ENCODE assay signal across 22 cellular contexts in genomic region chr22:46595545-46595944, GRCh38. TPM values are rescaled to one million over a fixed set of nuclear protein-coding genes. Genes with fewer than 3 reads are reported as not detected.
DNase-seq lines count a peak whose midpoint lies in the region; ATAC-seq and TF ChIP-seq lines count a peak whose summit lies in the region.
"Had no signal": no experiment of that assay in that cellular context is flagged by ENCODE, and none has a peak within 500 bp of the region (broad histone marks: within the 10 kb centered on the region; RNA-seq: fewer than 3 reads in every experiment).

No MANE protein-coding gene starts in this region.

- no peaks in the 10 kb centered on the region for H3K36me3 Mint-ChIP-seq in activated CD8-positive, alpha-beta memory T cell treated with anti-CD3 and anti-CD28 coated beads, Interleukin-2, amount 10 ng/mL, durations not matched to agents 7 days and 5 days
- H3K36me3 Mint-ChIP-seq: activated naive CD4-positive, alpha-beta T cell treated with anti-CD3 and anti-CD28 coated beads, Interleukin-2, amount 10 ng/mL, durations not matched to agents 7 days and 5 days had no signal

- TF ChIP-seq POLR2A in sigmoid colon (IDR thresholded peaks at IDR 0.05) (no peak), vagina (IDR thresholded peaks at IDR 0.05) (no peak)

- H3K27me3 Mint-ChIP-seq in activated CD8-positive, alpha-beta memory T cell treated with anti-CD3 and anti-CD28 coated beads, Interleukin-2, amount 10 ng/mL, durations not matched to agents 7 days and 5 days: peaks cover 2% of the 10 kb centered on the region
- H3K27me3 Mint-ChIP-seq: activated B cell treated with CpG ODN at 0.5 μM for 24 hours had no signal

- no peaks in the 10 kb centered on the region for H3K27me3 ChIP-seq in heart right ventricle
- H3K27me3 ChIP-seq in left ventricle myocardium inferior (ENCODE audit: low read depth): no peaks in the 10 kb centered on the region
- no peaks in the 10 kb centered on the region for H3K27me3 ChIP-seq in sigmoid colon
- no peaks in the 10 kb centered on the region for H3K27me3 ChIP-seq in vagina
- no peaks in the 10 kb centered on the region for H3K27me3 ChIP-seq in A673 (replicated peaks; ENCODE audit: insufficient read depth, low read depth, low read length, poor library complexity)
- H3K27me3 ChIP-seq: esophagus muscularis mucosa, SJCRH30 had no signal

- H3K4me1 ChIP-seq in heart right ventricle: peaks cover 18 to 83% (median 72%) of the 10 kb centered on the region in 9 donors
- peaks cover 94% of the 10 kb centered on the region for H3K4me1 ChIP-seq in left ventricle myocardium inferior
- peaks cover 0 to 6% (median 2%) of the 10 kb centered on the region in 4 donors for H3K4me1 ChIP-seq in sigmoid colon
- H3K4me1 ChIP-seq in vagina: peaks cover 53% of the 10 kb centered on the region
- H3K4me1 ChIP-seq in A673 (ENCODE audit: insufficient read depth, low read length, poor library complexity, severe bottlenecking): no peaks in the 10 kb centered on the region
- H3K4me1 ChIP-seq: SJCRH30 had no signal

- H3K4me3 ChIP-seq in heart right ventricle (no peak overlapping the region), left ventricle myocardium inferior (no peak overlapping the region), sigmoid colon (no peak overlapping the region), vagina (no peak overlapping the region), A673 (ENCODE audit: low read depth, low read length, poor library complexity, severe bottlenecking) (no peak overlapping the region)
- H3K4me3 ChIP-seq: coronary artery, esophagus muscularis mucosa, GM23338, lung, SJCRH30 had no signal

- 78 to 87% methylated on average over 8 of the region's 8 CpGs for WGBS in heart right ventricle, 2 donors
- 88 to 89% methylated on average over 8 of the region's 8 CpGs for WGBS in sigmoid colon, 2 donors

- no TSS peak for BruUV-seq in A673 (replicated peaks; lab: Mats Ljungman, UMichigan)

- peak overlapping the region in 8 of 10 donors; percentile 30 to 88 (median 69) for H3K27ac ChIP-seq in heart right ventricle
- peak overlapping the region; percentile 94 for H3K27ac ChIP-seq in left ventricle myocardium inferior (replicated peaks)
- H3K27ac ChIP-seq in sigmoid colon: no peak overlapping the region
- H3K27ac ChIP-seq in vagina: peak overlapping the region; percentile 53
- no peak overlapping the region for H3K27ac ChIP-seq in A673 (ENCODE audit: low read depth, low read length, poor library complexity, severe bottlenecking)
- H3K27ac ChIP-seq: SJCRH30 had no signal

- DNase-seq in heart right ventricle: no peak
- no peak for DNase-seq in left cardiac atrium
- DNase-seq in left ventricle myocardium inferior: no peak
- peak; percentile 61 for DNase-seq in sigmoid colon
- no peak for DNase-seq in vagina (ENCODE audit: extremely low spot score in 2 of 2)
- DNase-seq in activated effector memory CD4-positive, alpha-beta T cell treated with Interleukin-2 at 50 U/mL for 16 hours: no peak
- DNase-seq in A673 (ENCODE audit: low spot score): no peak
- DNase-seq in activated CD8-positive, alpha-beta memory T cell treated with anti-CD3 and anti-CD28 coated beads, Interleukin-2, amount 10 ng/mL, durations not matched to agents 7 days and 5 days: no peak
- DNase-seq: activated B cell treated with CpG ODN at 0.5 μM for 24 hours; activated naive CD4-positive, alpha-beta T cell treated with anti-CD3 and anti-CD28 coated beads, Interleukin-2, amount 10 ng/mL, durations not matched to agents 7 days and 5 days; endodermal cell; foreskin melanocyte; NCI-H1092; NCI-H187; NCI-H526; SJCRH30; stimulated activated naive CD4-positive, alpha-beta T cell treated with Interleukin-2 at 50 U/mL for 16 hours had no signal

- no peaks in the 10 kb centered on the region for H3K9me3 Mint-ChIP-seq in activated CD8-positive, alpha-beta memory T cell treated with anti-CD3 and anti-CD28 coated beads, Interleukin-2, amount 10 ng/mL, durations not matched to agents 7 days and 5 days (ENCODE audit: low read depth)
- H3K9me3 Mint-ChIP-seq: activated B cell treated with CpG ODN at 0.5 μM for 24 hours; activated naive CD4-positive, alpha-beta T cell treated with anti-CD3 and anti-CD28 coated beads, Interleukin-2, amount 10 ng/mL, durations not matched to agents 7 days and 5 days; endodermal cell; GM23338; neural crest cell had no signal

- intact Hi-C loops in heart right ventricle (cut with DNase I) (no loop called here), left cardiac atrium (cut with DNase I) (no loop called here), left ventricle myocardium inferior (cut with micrococcal nuclease) (no loop called here), sigmoid colon (cut with DNase I) (no loop called here), vagina (cut with DNase I) (no loop called here), A673 (cut with micrococcal nuclease; ENCODE audit: unreplicated experiment) (no loop called here)

- CTCF ChIA-PET in A673 (lab: Charles Lee): no interaction called here
- CTCF ChIA-PET in activated CD8-positive, alpha-beta memory T cell treated with anti-CD3 and anti-CD28 coated beads, Interleukin-2, amount 10 ng/mL, durations not matched to agents 7 days and 5 days (lab: Charles Lee): no interaction called here

- no peak for TF ChIP-seq EP300 in sigmoid colon (IDR thresholded peaks at IDR 0.05)

- no peaks in the 10 kb centered on the region for H3K36me3 ChIP-seq in heart right ventricle
- H3K36me3 ChIP-seq in left ventricle myocardium inferior: no peaks in the 10 kb centered on the region
- no peaks in the 10 kb centered on the region for H3K36me3 ChIP-seq in sigmoid colon
- H3K36me3 ChIP-seq in vagina: no peaks in the 10 kb centered on the region
- H3K36me3 ChIP-seq in A673 (ENCODE audit: insufficient read depth, low read length, poor library complexity, severe bottlenecking): no peaks in the 10 kb centered on the region
- H3K36me3 ChIP-seq: esophagus muscularis mucosa, SJCRH30 had no signal

- TF ChIP-seq CTCF in heart right ventricle (IDR thresholded peaks at IDR 0.05) (no peak), left ventricle myocardium inferior (IDR thresholded peaks at IDR 0.05; ENCODE audit: borderline replicate concordance) (no peak), sigmoid colon (IDR thresholded peaks at IDR 0.05) (no peak), vagina (IDR thresholded peaks at IDR 0.05) (no peak), A673 (conservative IDR thresholded peaks at IDR 0.05; ENCODE audit: low read depth, low read length) (no peak)

- H3K9me3 ChIP-seq in heart right ventricle (no peaks in the 10 kb centered on the region), left ventricle myocardium inferior (replicated peaks) (no peaks in the 10 kb centered on the region), sigmoid colon (no peaks in the 10 kb centered on the region), vagina (no peaks in the 10 kb centered on the region), A673 (ENCODE audit: low read depth, low read length, poor library complexity, severe bottlenecking) (no peaks in the 10 kb centered on the region)
- H3K9me3 ChIP-seq: esophagus muscularis mucosa, SJCRH30 had no signal

- H3K27ac Mint-ChIP-seq in activated CD8-positive, alpha-beta memory T cell treated with anti-CD3 and anti-CD28 coated beads, Interleukin-2, amount 10 ng/mL, durations not matched to agents 7 days and 5 days: no peak overlapping the region
- H3K27ac Mint-ChIP-seq: activated B cell treated with CpG ODN at 0.5 μM for 24 hours; activated naive CD4-positive, alpha-beta T cell treated with anti-CD3 and anti-CD28 coated beads, Interleukin-2, amount 10 ng/mL, durations not matched to agents 7 days and 5 days; endodermal cell; GM23338 had no signal

- ATAC-seq in heart right ventricle: peak in 3 of 8 donors; percentile 1 to 28 (median 5)
- ATAC-seq in left cardiac atrium: no peak
- no peak for ATAC-seq in activated CD8-positive, alpha-beta memory T cell treated with anti-CD3 and anti-CD28 coated beads, Interleukin-2, amount 10 ng/mL, durations not matched to agents 7 days and 5 days
- ATAC-seq: GM23338 had no signal

- POLR2A ChIA-PET in A673 (lab: Charles Lee; ENCODE audit: low non-redundant PET): no interaction called here

- peaks cover 26% of the 10 kb centered on the region for H3K4me1 Mint-ChIP-seq in activated CD8-positive, alpha-beta memory T cell treated with anti-CD3 and anti-CD28 coated beads, Interleukin-2, amount 10 ng/mL, durations not matched to agents 7 days and 5 days

- H3K4me3 Mint-ChIP-seq in activated CD8-positive, alpha-beta memory T cell treated with anti-CD3 and anti-CD28 coated beads, Interleukin-2, amount 10 ng/mL, durations not matched to agents 7 days and 5 days: no peak overlapping the region
- H3K4me3 Mint-ChIP-seq: activated B cell treated with CpG ODN at 0.5 μM for 24 hours; activated naive CD4-positive, alpha-beta T cell treated with anti-CD3 and anti-CD28 coated beads, Interleukin-2, amount 10 ng/mL, durations not matched to agents 7 days and 5 days; endodermal cell; GM23338; neural crest cell had no signal

RNA-seq across cellular contexts. Expression of gene GRAMD4, which starts 24.6 kb away (rescaled TPM):
- total RNA-seq in heart right ventricle: 100 to 1,000 TPM in 3 of 10 donors, 10 to 100 TPM in 7; 53.9 to 143 (median 71.0) TPM
- 10 to 100 TPM; 29.3 to 33.3 TPM for polyA plus RNA-seq in heart right ventricle
- 10 to 100 TPM; 58.5 to 95.4 TPM for total RNA-seq in left cardiac atrium
- total RNA-seq in left ventricle myocardium inferior: 77.6 TPM
- 10 to 100 TPM; 11.6 to 46.2 (median 18.4) TPM for total RNA-seq in sigmoid colon
- 10 to 100 TPM; 22.8 to 57.2 (median 28.9) TPM for polyA plus RNA-seq in sigmoid colon
- total RNA-seq in vagina: 28.7 TPM
- 18.4 and 21.3 TPM in 2 replicates for total RNA-seq in A673 (2021)
- total RNA-seq in activated CD8-positive, alpha-beta memory T cell treated with anti-CD3 and anti-CD28 coated beads, Interleukin-2, amount 10 ng/mL, durations not matched to agents 7 days and 5 days: 10 to 100 TPM; 35.4 to 44.6 TPM

RNA-seq across cellular contexts. Expression of gene CELSR1, which starts 58.1 kb away (rescaled TPM):
- total RNA-seq in heart right ventricle: 10 to 100 TPM in 7 of 10 donors, 1 to 10 TPM in 3; 5.5 to 16.7 (median 11.8) TPM
- polyA plus RNA-seq in heart right ventricle: 1 to 10 TPM; 4.0 to 6.4 TPM
- total RNA-seq in left cardiac atrium: 1 to 10 TPM; 6.5 to 8.1 TPM
- total RNA-seq in left ventricle myocardium inferior: 8.9 TPM
- total RNA-seq in sigmoid colon: 1 to 10 TPM in 2 of 4 donors, under 1 TPM in 2; 0.81 to 2.5 (median 1.5) TPM
- 1 to 10 TPM in 1 of 3 donors, under 1 TPM in 2; 0.23 to 5.0 (median 0.60) TPM for polyA plus RNA-seq in sigmoid colon
- total RNA-seq in vagina: 32.9 TPM
- total RNA-seq in A673 (2021): 2.3 and 3.5 TPM in 2 replicates
- under 1 TPM; 0.06 to 0.12 TPM for total RNA-seq in activated CD8-positive, alpha-beta memory T cell treated with anti-CD3 and anti-CD28 coated beads, Interleukin-2, amount 10 ng/mL, durations not matched to agents 7 days and 5 days
- total RNA-seq: SJCRH30 had no signal

Comparison
In these comparisons a context has a peak if more than half of its experiments do, and no peak if none do; other contexts are left out.
1. H3K27ac ChIP-seq: peak in heart right ventricle (8 of 10), left ventricle myocardium inferior (single experiment) and vagina (single experiment); none in sigmoid colon (0 of 4) and A673 (single experiment).